In genomic region chr11:35324981-35325380, GRCh38 we compare ENCODE assay signal across 28 cellular contexts.
A peak's percentile ranks its signal among the peaks of the same experiment; 100 is the strongest.
DNase-seq lines count a peak whose midpoint lies in the region; ATAC-seq and TF ChIP-seq lines count a peak whose summit lies in the region.
"Had no signal": no experiment of that assay in that cellular context is flagged by ENCODE, and none has a peak within 500 bp of the region (broad histone marks: within the 10 kb centered on the region; RNA-seq: fewer than 3 reads in every experiment).

No MANE protein-coding gene starts in this region.

- no peaks in the 10 kb centered on the region for H3K9me3 ChIP-seq in stomach
- H3K9me3 ChIP-seq: BE2C, gastrocnemius medialis, HAP-1, left ventricle myocardium inferior, ovary, spleen, upper lobe of left lung had no signal

- TF ChIP-seq CTCF in progenitor cell of endocrine pancreas (IDR thresholded peaks at IDR 0.05; ENCODE audit: unreplicated experiment) (no peak), stomach (IDR thresholded peaks at IDR 0.05) (no peak)

- H3K4me3 ChIP-seq in stomach, result no peak overlapping the region
- H3K4me3 ChIP-seq: gastrocnemius medialis, HAP-1, left ventricle myocardium inferior, ovary, spleen, upper lobe of left lung had no signal

- H3K27ac ChIP-seq in stomach, result no peak overlapping the region
- H3K27ac ChIP-seq: gastrocnemius medialis, left ventricle myocardium inferior, ovary, spleen, upper lobe of left lung had no signal

- DNase-seq in EH (ENCODE audit: low read depth), result peak; percentile 76
- DNase-seq in NCI-H226, result peak; percentile 22
- DNase-seq in astrocyte of the hippocampus (ENCODE audit: low read depth, low spot score), result peak; percentile 39
- peak; percentile 48 for DNase-seq in kidney tubule cell (ENCODE audit: low spot score)
- DNase-seq in progenitor cell of endocrine pancreas (ENCODE audit: low spot score, unreplicated experiment), result no peak
- DNase-seq in stomach, result no peak
- no peak for DNase-seq in erythroblast (lab: John Stamatoyannopoulos, UW)
- DNase-seq: activated CD4-positive, alpha-beta T cell treated with anti-CD3 and anti-CD28 coated beads for 4 hours; activated gamma-delta T cell; BE2C; effector CD4-positive, alpha-beta T cell; gastrocnemius medialis; GF-D8; KBM-7; left ventricle myocardium inferior; NCI-H1417 treated with DMSO at 0.1 percent for 48 hours; NCI-H2107; nephron progenitor cell; ovary; right cardiac atrium; spleen; stimulated activated CD4-positive, alpha-beta T cell treated with anti-CD3 and anti-CD28 coated beads, Interleukin-2, amount 100 ng/mL, for 48 hours; substantia nigra; upper lobe of left lung had no signal

- WGBS in stomach, 5 donors, result 80 to 95% (median 94%) methylated on average over 3 of the region's 3 CpGs

- H3K4me1 Mint-ChIP-seq in progenitor cell of endocrine pancreas (ENCODE audit: low read depth), result peaks cover 6% of the 10 kb centered on the region
- H3K4me1 Mint-ChIP-seq: nephron progenitor cell had no signal

- no peak overlapping the region for H3K4me3 Mint-ChIP-seq in progenitor cell of endocrine pancreas (ENCODE audit: low read depth)
- H3K4me3 Mint-ChIP-seq: brain, nephron progenitor cell had no signal

- H3K27me3 ChIP-seq in stomach, result no peaks in the 10 kb centered on the region
- H3K27me3 ChIP-seq: BE2C, gastrocnemius medialis, ovary, spleen, upper lobe of left lung had no signal

- TF ChIP-seq EP300 in stomach (IDR thresholded peaks at IDR 0.05), result no peak

- intact Hi-C loops in stomach (cut with DNase I; ENCODE audit: low total_unique reads), result no loop called here

- no peaks in the 10 kb centered on the region for H3K9me3 Mint-ChIP-seq in progenitor cell of endocrine pancreas (ENCODE audit: low read depth)
- H3K9me3 Mint-ChIP-seq: brain, nephron progenitor cell had no signal

- H3K27me3 Mint-ChIP-seq in progenitor cell of endocrine pancreas, result peaks cover 30% of the 10 kb centered on the region

- no peaks in the 10 kb centered on the region for H3K4me1 ChIP-seq in stomach
- H3K4me1 ChIP-seq: BE2C, upper lobe of left lung had no signal

- no peaks in the 10 kb centered on the region for H3K36me3 ChIP-seq in stomach
- H3K36me3 ChIP-seq: BE2C, gastrocnemius medialis, HAP-1, left ventricle myocardium inferior, ovary, spleen, upper lobe of left lung had no signal

- TF ChIP-seq POLR2A in stomach (IDR thresholded peaks at IDR 0.05) (no peak), erythroblast (IDR thresholded peaks at IDR 0.05; ENCODE audit: low read length) (no peak)

- no peak overlapping the region for H3K27ac Mint-ChIP-seq in progenitor cell of endocrine pancreas
- H3K27ac Mint-ChIP-seq: brain, nephron progenitor cell had no signal

- H3K36me3 Mint-ChIP-seq in progenitor cell of endocrine pancreas (ENCODE audit: insufficient read depth), result no peaks in the 10 kb centered on the region

- ATAC-seq in HG02588 (IDR thresholded peaks at IDR 0.05; ENCODE audit: unreplicated experiment), result no peak
- ATAC-seq: gastrocnemius medialis, right cardiac atrium, Right ventricle myocardium inferior had no signal

Comparison
In these comparisons a context has a peak if more than half of its experiments do, and no peak if none do; other contexts are left out.
1. DNase-seq: peak in EH (single experiment), NCI-H226 (single experiment), astrocyte of the hippocampus (single experiment) and kidney tubule cell (single experiment); none in progenitor cell of endocrine pancreas (single experiment), stomach (single experiment) and erythroblast (0 of 2).